In the genomic region with DNA sequence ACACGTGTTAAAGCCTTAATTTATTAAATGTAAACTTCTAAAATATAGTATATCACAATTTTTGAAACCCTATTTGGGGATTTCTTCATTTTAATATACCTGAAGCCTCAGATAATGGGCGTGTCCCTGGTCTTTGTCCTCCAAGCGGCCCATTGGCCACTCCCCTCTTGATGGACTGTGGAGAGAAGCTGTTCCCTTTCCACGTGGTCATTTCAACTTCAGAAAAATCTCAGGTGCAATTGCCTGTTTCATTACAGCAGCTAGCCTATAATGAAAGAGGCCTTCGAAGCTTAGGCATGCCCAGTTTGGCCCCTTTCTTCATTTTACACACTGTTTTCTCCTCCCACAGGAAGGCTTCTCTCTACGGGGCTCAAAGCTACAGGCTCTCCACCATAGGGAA, we compare ENCODE assay signal across 27 cellular contexts.
A peak's percentile ranks its signal among the peaks of the same experiment; 100 is the strongest.
DNase-seq lines count a peak whose midpoint lies in the region; ATAC-seq, FAIRE-seq and TF ChIP-seq lines count a peak whose summit lies in the region.
"Had no signal": no experiment of that assay in that cellular context is flagged by ENCODE, and none has a peak within 500 bp of the region (broad histone marks: within the 10 kb centered on the region; RNA-seq: fewer than 3 reads in every experiment).

No MANE protein-coding gene starts in this region.

- no peaks in the 10 kb centered on the region for H3K9me3 ChIP-seq in effector memory CD4-positive, alpha-beta T cell (ENCODE audit: control insufficient read depth, low read length)
- no peaks in the 10 kb centered on the region for H3K9me3 ChIP-seq in transverse colon
- H3K9me3 ChIP-seq: BE2C, left ventricle myocardium inferior, spleen, testis, vagina had no signal

- no peak for TF ChIP-seq EP300 in transverse colon (IDR thresholded peaks at IDR 0.05; ENCODE audit: low read depth)

- H3K4me3 Mint-ChIP-seq in activated naive CD4-positive, alpha-beta T cell treated with anti-CD3 and anti-CD28 coated beads, Interleukin-2, amount 10 ng/mL, durations not matched to agents 7 days and 5 days = no peak overlapping the region
- H3K4me3 Mint-ChIP-seq: activated CD8-positive, alpha-beta T cell treated with anti-CD3 and anti-CD28 coated beads, Interleukin-2, amount 10 ng/mL, durations not matched to agents 7 days and 5 days; activated naive CD8-positive, alpha-beta T cell; stimulated activated naive CD8-positive, alpha-beta T cell treated with anti-CD3 and anti-CD28 coated beads, Interleukin-15, Interleukin-2, amounts not matched to agents 100 ng/mL and 50 ng/mL, for 24 hours had no signal

- FAIRE-seq in urothelium cell line (lab: Jason Lieb, UNC) = no peak
- FAIRE-seq: islet of Langerhans had no signal

- intact Hi-C loops in transverse colon (cut with DNase I; ENCODE audit: low total_unique reads) = no loop called here

- H3K4me1 Mint-ChIP-seq in activated naive CD4-positive, alpha-beta T cell treated with anti-CD3 and anti-CD28 coated beads, Interleukin-2, amount 10 ng/mL, durations not matched to agents 7 days and 5 days = peaks cover 54% of the 10 kb centered on the region

- peak overlapping the region; percentile 57 for H3K27ac ChIP-seq in effector memory CD4-positive, alpha-beta T cell (ENCODE audit: insufficient read depth, low read length, poor library complexity, severe bottlenecking)
- peak overlapping the region; percentile 86 to 92 (median 88) for H3K27ac ChIP-seq in transverse colon
- H3K27ac ChIP-seq: coronary artery, left ventricle myocardium inferior, testis, vagina had no signal

- WGBS in transverse colon (ENCODE audit: low coverage in 1 of 2), 2 donors = 33 to 65% methylated on average over 4 to 6 of the region's 6 CpGs

- H3K9me3 Mint-ChIP-seq in activated naive CD4-positive, alpha-beta T cell treated with anti-CD3 and anti-CD28 coated beads, Interleukin-2, amount 10 ng/mL, durations not matched to agents 7 days and 5 days = no peaks in the 10 kb centered on the region
- H3K9me3 Mint-ChIP-seq: stimulated activated naive CD8-positive, alpha-beta T cell treated with anti-CD3 and anti-CD28 coated beads, Interleukin-15, Interleukin-2, amounts not matched to agents 100 ng/mL and 50 ng/mL, for 24 hours had no signal

- no peak for TF ChIP-seq POLR2A in transverse colon (IDR thresholded peaks at IDR 0.05)

- H3K27me3 Mint-ChIP-seq in activated naive CD4-positive, alpha-beta T cell treated with anti-CD3 and anti-CD28 coated beads, Interleukin-2, amount 10 ng/mL, durations not matched to agents 7 days and 5 days = peaks cover 5% of the 10 kb centered on the region
- H3K27me3 Mint-ChIP-seq: activated naive CD8-positive, alpha-beta T cell; stimulated activated naive CD8-positive, alpha-beta T cell treated with anti-CD3 and anti-CD28 coated beads, Interleukin-15, Interleukin-2, amounts not matched to agents 100 ng/mL and 50 ng/mL, for 24 hours had no signal

- no peak for DNase-seq in activated naive CD4-positive, alpha-beta T cell treated with anti-CD3 and anti-CD28 coated beads, Interleukin-2, amount 10 ng/mL, durations not matched to agents 7 days and 5 days
- DNase-seq in activated naive CD4-positive, alpha-beta T cell treated with anti-CD3 and anti-CD28 coated beads, Interleukin-2, amount 50 U/mL, for 16 hours = no peak
- DNase-seq in NCI-H69 (lab: John Stamatoyannopoulos, UW) (peak; percentile 53), transverse colon (peak; percentile 47), NCI-H1417 treated with DMSO at 0.1 percent for 48 hours (lab: John Stamatoyannopoulos, UW) (no peak), urothelium cell line (ENCODE audit: low spot score) (no peak)
- no peak for DNase-seq in effector memory CD4-positive, alpha-beta T cell
- DNase-seq: activated T-cell treated with anti-CD3 and anti-CD28 coated beads for 4 hours; anterior cingulate cortex; DMS79 treated with DMSO at 0.1 percent for 48 hours; effector CD8-positive, alpha-beta T cell; GF-D8; left ventricle myocardium inferior; MV-4-11; right cardiac atrium; spleen; stimulated activated CD4-positive, alpha-beta T cell treated with anti-CD3 and anti-CD28 coated beads, Interleukin-2, amount 100 ng/mL, for 24 hours; T-helper 9 cell; testis had no signal

- H3K36me3 ChIP-seq in effector memory CD4-positive, alpha-beta T cell (ENCODE audit: control insufficient read depth, insufficient read depth, low read length) = no peaks in the 10 kb centered on the region
- no peaks in the 10 kb centered on the region for H3K36me3 ChIP-seq in transverse colon
- H3K36me3 ChIP-seq: BE2C, left ventricle myocardium inferior, spleen, vagina had no signal

- TF ChIP-seq CTCF in transverse colon (IDR thresholded peaks at IDR 0.05) = no peak

- in situ Hi-C loops in transverse colon (cut with MboI; ENCODE audit: low pct_ligation_motif_present in 1 of 4, low pct_unique_long_range_greater_than_20kb in 1 of 4, low sequenced_read_pairs in 3 of 4) = loop anchor here in 1 of 4 donors (25.0 kb wide), 1 partner anchor 317 kb away; no protein-coding TSS in a partner anchor

- peak overlapping the region; percentile 97 for H3K27ac Mint-ChIP-seq in activated naive CD4-positive, alpha-beta T cell treated with anti-CD3 and anti-CD28 coated beads, Interleukin-2, amount 10 ng/mL, durations not matched to agents 7 days and 5 days
- H3K27ac Mint-ChIP-seq: activated naive CD8-positive, alpha-beta T cell; stimulated activated naive CD8-positive, alpha-beta T cell treated with anti-CD3 and anti-CD28 coated beads, Interleukin-15, Interleukin-2, amounts not matched to agents 100 ng/mL and 50 ng/mL, for 24 hours had no signal

- no peaks in the 10 kb centered on the region for H3K27me3 ChIP-seq in effector memory CD4-positive, alpha-beta T cell (replicated peaks; ENCODE audit: control insufficient read depth, insufficient read depth, low read length, poor library complexity, severe bottlenecking)
- H3K27me3 ChIP-seq in transverse colon = no peaks in the 10 kb centered on the region
- H3K27me3 ChIP-seq: BE2C, spleen, testis, vagina had no signal

- peaks cover 27% of the 10 kb centered on the region for H3K4me1 ChIP-seq in effector memory CD4-positive, alpha-beta T cell (ENCODE audit: control insufficient read depth, insufficient read depth, low read length, poor library complexity, severe bottlenecking)
- peaks cover 8 to 35% (median 25%) of the 10 kb centered on the region in 4 donors for H3K4me1 ChIP-seq in transverse colon

- CTCF ChIA-PET in activated naive CD4-positive, alpha-beta T cell treated with anti-CD3 and anti-CD28 coated beads, Interleukin-2, amount 10 ng/mL, durations not matched to agents 7 days and 5 days (lab: Charles Lee) = no interaction called here

- H3K36me3 Mint-ChIP-seq in activated naive CD4-positive, alpha-beta T cell treated with anti-CD3 and anti-CD28 coated beads, Interleukin-2, amount 10 ng/mL, durations not matched to agents 7 days and 5 days = no peaks in the 10 kb centered on the region
- H3K36me3 Mint-ChIP-seq: activated naive CD8-positive, alpha-beta T cell had no signal

- ATAC-seq in SK-N-SH treated with all-trans-retinoic acid at 6 μM for 48 hours = no peak
- ATAC-seq: right cardiac atrium had no signal

- no peak overlapping the region for H3K4me3 ChIP-seq in effector memory CD4-positive, alpha-beta T cell (ENCODE audit: insufficient read depth, low read depth, low read length, poor library complexity, severe bottlenecking)
- no peak overlapping the region for H3K4me3 ChIP-seq in transverse colon
- H3K4me3 ChIP-seq: coronary artery, left ventricle myocardium inferior, testis, vagina had no signal

TF ChIP-seq in SK-N-SH treated with all-trans-retinoic acid at 6 μM for 48 hours, 23 proteins besides CTCF, POLR2A, EP300 and RAD21:
- no peak for TF ChIP-seq RARB (CRISPR knock-in tag; IDR thresholded peaks at IDR 0.05)
- no peak for TF ChIP-seq BACH2 (CRISPR knock-in tag; IDR thresholded peaks at IDR 0.05; ENCODE audit: borderline replicate concordance)
- TF ChIP-seq ZFP30 (CRISPR knock-in tag; IDR thresholded peaks at IDR 0.05) = no peak

Comparison
In these comparisons a context has a peak if more than half of its experiments do, and no peak if none do; other contexts are left out.
1. DNase-seq: peak in NCI-H69 (single experiment) and transverse colon (single experiment); none in activated naive CD4-positive, alpha-beta T cell treated with anti-CD3 and anti-CD28 coated beads, Interleukin-2, amount 10 ng/mL, durations not matched to agents 7 days and 5 days (single experiment), activated naive CD4-positive, alpha-beta T cell treated with anti-CD3 and anti-CD28 coated beads, Interleukin-2, amount 50 U/mL, for 16 hours (single experiment), effector memory CD4-positive, alpha-beta T cell (0 of 3), NCI-H1417 treated with DMSO at 0.1 percent for 48 hours (single experiment) and urothelium cell line (single experiment).